28 cellular contexts compared by ENCODE assay signal in genomic region chr7:134086998-134087735, GRCh38.
"Had no signal": no experiment of that assay in that cellular context is flagged by ENCODE, and none has a peak within 500 bp of the region (broad histone marks: within the 10 kb centered on the region; RNA-seq: fewer than 3 reads in every experiment).

No MANE protein-coding gene starts in this region.

- DNase-seq: activated B cell treated with CpG ODN at 0.5 μM for 24 hours; activated CD4-positive, alpha-beta T cell treated with anti-CD3 and anti-CD28 coated beads for 48 hours; activated CD4-positive, alpha-beta T cell treated with anti-CD3 and anti-CD28 coated beads, Interleukin-2, amount 50 U/mL, for 1 hour; activated CD4-positive, alpha-beta T cell treated with anti-CD3 and anti-CD28 coated beads, Interleukin-2, amount 50 U/mL, for 48 hours; activated CD8-positive, alpha-beta memory T cell treated with anti-CD3 and anti-CD28 coated beads for 24 hours; activated CD8-positive, alpha-beta T cell treated with anti-CD3 and anti-CD28 coated beads for 36 hours; activated effector memory CD4-positive, alpha-beta T cell treated with Interleukin-2 at 50 U/mL for 16 hours; activated gamma-delta T cell treated with Interleukin-2 at 50 U/mL for 16 hours; activated naive CD4-positive, alpha-beta T cell treated with anti-CD3 and anti-CD28 coated beads, Interleukin-2, amount 50 U/mL, for 16 hours; activated naive CD4-positive, alpha-beta T cell treated with Interleukin-2 at 50 U/mL for 16 hours; activated T-cell treated with anti-CD3 and anti-CD28 coated beads, Interleukin-2, amount 50 U/mL, for 4 hours; amniotic stem cell; anterior cingulate cortex; brain microvascular endothelial cell; dorsolateral prefrontal cortex; effector memory CD4-positive, alpha-beta T cell; endodermal cell; foreskin fibroblast; head of caudate nucleus; T1000; WERI-Rb-1 had no signal

- H3K4me3 ChIP-seq: coronary artery, dorsolateral prefrontal cortex had no signal

- FAIRE-seq: astrocyte, bronchial epithelial cell, frontal cortex had no signal

- H3K27me3 ChIP-seq: brain microvascular endothelial cell, dorsolateral prefrontal cortex had no signal

- ATAC-seq: activated CD4-positive, CD25-positive, alpha-beta regulatory T cell treated with anti-CD3 and anti-CD28 coated beads, Interleukin-2, amount 50 U/mL, for 24 hours; activated CD8-positive, alpha-beta T cell treated with anti-CD3 and anti-CD28 coated beads for 36 hours; activated T-cell treated with anti-CD3 and anti-CD28 coated beads, Interleukin-2, amount 50 U/mL, for 4 hours; activated T-helper 17 cell treated with anti-CD3 and anti-CD28 coated beads, Interleukin-2, amount 50 U/mL, for 72 hours; esophagus mucosa had no signal

- H3K36me3 ChIP-seq: brain microvascular endothelial cell, WERI-Rb-1 had no signal

- H3K27ac ChIP-seq: brain microvascular endothelial cell, coronary artery, dorsolateral prefrontal cortex, WERI-Rb-1 had no signal
